25 cellular contexts compared by ENCODE assay signal in the genomic region with DNA sequence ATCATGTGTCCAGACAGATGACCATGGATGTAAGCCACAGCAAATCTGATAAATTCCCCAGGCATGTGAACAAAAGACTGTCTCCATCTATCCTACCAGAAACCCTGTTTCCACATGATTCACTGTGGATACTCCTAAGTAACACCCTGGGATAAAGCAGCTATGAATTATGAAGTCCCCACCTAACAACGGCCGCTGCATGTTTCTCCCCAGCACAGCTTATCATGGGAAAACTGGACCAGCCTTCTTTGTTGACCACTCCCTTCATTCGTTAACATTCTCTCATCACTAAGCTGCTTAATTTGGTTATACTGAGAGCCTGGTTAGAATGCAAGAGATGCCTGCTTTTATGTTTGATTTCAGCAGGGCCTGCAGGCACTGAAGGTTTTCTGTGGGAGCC.
A peak's percentile ranks its signal among the peaks of the same experiment; 100 is the strongest.
DNase-seq lines count a peak whose midpoint lies in the region; ATAC-seq and TF ChIP-seq lines count a peak whose summit lies in the region.
"Had no signal": no experiment of that assay in that cellular context is flagged by ENCODE, and none has a peak within 500 bp of the region (broad histone marks: within the 10 kb centered on the region; RNA-seq: fewer than 3 reads in every experiment).

No MANE protein-coding gene starts in this region.

- no peak for TF ChIP-seq EP300 in stomach (IDR thresholded peaks at IDR 0.05)

- peaks cover 32% of the 10 kb centered on the region for H3K4me1 ChIP-seq in neural progenitor cell
- no peaks in the 10 kb centered on the region for H3K4me1 ChIP-seq in stomach
- H3K4me1 ChIP-seq: breast epithelium, colonic mucosa, lower lobe of right lung, upper lobe of right lung had no signal

- H3K27me3 Mint-ChIP-seq in neural progenitor cell (ENCODE audit: insufficient read depth, low read depth): peaks cover 7% of the 10 kb centered on the region
- H3K27me3 Mint-ChIP-seq: activated CD4-positive, alpha-beta memory T cell treated with anti-CD3 and anti-CD28 coated beads for 36 hours; activated naive CD8-positive, alpha-beta T cell treated with anti-CD3 and anti-CD28 coated beads, Interleukin-2, amount 50 U/mL, for 24 hours; CD4-positive, CD25-positive, alpha-beta regulatory T cell had no signal

- intact Hi-C loops in stomach (cut with DNase I; ENCODE audit: low total_unique reads): no loop called here

- no peaks in the 10 kb centered on the region for H3K36me3 ChIP-seq in neural progenitor cell
- H3K36me3 ChIP-seq in WERI-Rb-1: no peaks in the 10 kb centered on the region
- no peaks in the 10 kb centered on the region for H3K36me3 ChIP-seq in stomach
- H3K36me3 ChIP-seq: breast epithelium, colonic mucosa, lower lobe of right lung, upper lobe of right lung had no signal

- TF ChIP-seq CTCF in AG10803 (conservative IDR thresholded peaks at IDR 0.05; ENCODE audit: low read length): no peak
- no peak for TF ChIP-seq CTCF in neural progenitor cell (IDR thresholded peaks at IDR 0.05)
- TF ChIP-seq CTCF in WERI-Rb-1 (IDR thresholded peaks at IDR 0.05; ENCODE audit: low read depth, low read length): no peak
- no peak for TF ChIP-seq CTCF in stomach (IDR thresholded peaks at IDR 0.05)

- H3K4me3 ChIP-seq in AG10803 (ENCODE audit: low read length): no peak overlapping the region
- H3K4me3 ChIP-seq in neural progenitor cell: no peak overlapping the region
- no peak overlapping the region for H3K4me3 ChIP-seq in WERI-Rb-1 (ENCODE audit: low read depth, low read length)
- no peak overlapping the region for H3K4me3 ChIP-seq in stomach
- H3K4me3 ChIP-seq: breast epithelium, colonic mucosa, lower lobe of right lung, upper lobe of right lung had no signal

- H4K20me1 ChIP-seq in neural progenitor cell (ENCODE audit: low read depth): no peaks in the 10 kb centered on the region

- peak overlapping the region; percentile 53 for H3K4me2 ChIP-seq in neural progenitor cell

- H3K27ac Mint-ChIP-seq in neural progenitor cell: peak overlapping the region; percentile 75
- H3K27ac Mint-ChIP-seq: activated CD4-positive, alpha-beta memory T cell treated with anti-CD3 and anti-CD28 coated beads for 36 hours; activated naive CD8-positive, alpha-beta T cell treated with anti-CD3 and anti-CD28 coated beads, Interleukin-2, amount 50 U/mL, for 24 hours; CD4-positive, CD25-positive, alpha-beta regulatory T cell; HFFc6 had no signal

- H3K27me3 ChIP-seq in neural progenitor cell: no peaks in the 10 kb centered on the region
- H3K27me3 ChIP-seq in WERI-Rb-1 (ENCODE audit: insufficient read depth, low read depth, severe bottlenecking): no peaks in the 10 kb centered on the region
- no peaks in the 10 kb centered on the region for H3K27me3 ChIP-seq in stomach
- H3K27me3 ChIP-seq: breast epithelium, colonic mucosa, upper lobe of right lung had no signal

- H3K79me2 ChIP-seq in neural progenitor cell (ENCODE audit: low read depth): no peaks in the 10 kb centered on the region

- no peak for ATAC-seq in HG03354 (IDR thresholded peaks at IDR 0.05; ENCODE audit: poor library complexity, severe bottlenecking, unreplicated experiment)
- ATAC-seq: activated naive CD8-positive, alpha-beta T cell treated with anti-CD3 and anti-CD28 coated beads, Interleukin-2, amount 50 U/mL, for 24 hours; lower lobe of right lung; right cardiac atrium; upper lobe of right lung had no signal

- H3K9me3 Mint-ChIP-seq in neural progenitor cell: peaks cover 6% of the 10 kb centered on the region
- H3K9me3 Mint-ChIP-seq: HFFc6 had no signal

- H3K4me3 Mint-ChIP-seq in neural progenitor cell: no peak overlapping the region
- H3K4me3 Mint-ChIP-seq: activated CD4-positive, alpha-beta memory T cell treated with anti-CD3 and anti-CD28 coated beads for 36 hours; activated naive CD8-positive, alpha-beta T cell treated with anti-CD3 and anti-CD28 coated beads, Interleukin-2, amount 50 U/mL, for 24 hours; CD4-positive, CD25-positive, alpha-beta regulatory T cell; HFFc6 had no signal

- H3K9ac ChIP-seq in neural progenitor cell: no peak overlapping the region

- peak overlapping the region; percentile 1 for H2AFZ ChIP-seq in neural progenitor cell (replicated peaks)

- DNase-seq in AG10803 (ENCODE audit: low read depth) (peak; percentile 37), M059J (ENCODE audit: low read depth) (peak; percentile 37), astrocyte of the hippocampus (ENCODE audit: low read depth, low spot score) (peak; percentile 52), neural progenitor cell (ENCODE audit: low spot score) (peak; percentile 42), GF-D8 (lab: John Stamatoyannopoulos, UW) (no peak), WERI-Rb-1 (no peak), stomach (no peak)
- DNase-seq: activated CD4-positive, alpha-beta memory T cell treated with anti-CD3 and anti-CD28 coated beads for 36 hours; activated gamma-delta T cell; activated naive CD8-positive, alpha-beta T cell treated with anti-CD3 and anti-CD28 coated beads, Interleukin-2, amount 50 U/mL, for 24 hours; CD4-positive, CD25-positive, alpha-beta regulatory T cell; colonic mucosa; HFFc6; KG1; kidney; lower lobe of right lung; MV-4-11; NCI-H1694 treated with DMSO at 0.1 percent for 48 hours; occipital lobe; right cardiac atrium; SW 1271; upper lobe of right lung had no signal

- 69 to 80% (median 75%) methylated on average over 3 of the region's 3 CpGs for WGBS in stomach, 5 donors

- H3K36me3 Mint-ChIP-seq in neural progenitor cell: peaks cover under 1% of the 10 kb centered on the region
- H3K36me3 Mint-ChIP-seq: activated CD4-positive, alpha-beta memory T cell treated with anti-CD3 and anti-CD28 coated beads for 36 hours; CD4-positive, CD25-positive, alpha-beta regulatory T cell had no signal

- no peaks in the 10 kb centered on the region for H3K9me3 ChIP-seq in neural progenitor cell (ENCODE audit: low read depth)
- H3K9me3 ChIP-seq in WERI-Rb-1 (ENCODE audit: severe bottlenecking): peaks cover 4% of the 10 kb centered on the region
- no peaks in the 10 kb centered on the region for H3K9me3 ChIP-seq in stomach
- H3K9me3 ChIP-seq: breast epithelium, colonic mucosa, lower lobe of right lung, upper lobe of right lung had no signal

- H3F3A ChIP-seq in neural progenitor cell (ENCODE audit: low read depth): peaks cover 42% of the 10 kb centered on the region

- no peak for TF ChIP-seq POLR2A in stomach (IDR thresholded peaks at IDR 0.05)

- H3K27ac ChIP-seq in neural progenitor cell (peak overlapping the region; percentile 55), WERI-Rb-1 (no peak overlapping the region), stomach (no peak overlapping the region)
- H3K27ac ChIP-seq: breast epithelium, colonic mucosa, lower lobe of right lung, RWPE1, upper lobe of right lung had no signal

- peaks cover 44% of the 10 kb centered on the region for H3K4me1 Mint-ChIP-seq in neural progenitor cell
- H3K4me1 Mint-ChIP-seq: activated naive CD8-positive, alpha-beta T cell treated with anti-CD3 and anti-CD28 coated beads, Interleukin-2, amount 50 U/mL, for 24 hours; CD4-positive, CD25-positive, alpha-beta regulatory T cell had no signal

Comparison
In these comparisons a context has a peak if more than half of its experiments do, and no peak if none do; other contexts are left out.
1. DNase-seq: peak in AG10803 (single experiment), M059J (single experiment), astrocyte of the hippocampus (single experiment) and neural progenitor cell (single experiment); none in GF-D8 (single experiment), WERI-Rb-1 (single experiment) and stomach (single experiment).